ENCODE assay signal across 9 cellular contexts in the genomic region with DNA sequence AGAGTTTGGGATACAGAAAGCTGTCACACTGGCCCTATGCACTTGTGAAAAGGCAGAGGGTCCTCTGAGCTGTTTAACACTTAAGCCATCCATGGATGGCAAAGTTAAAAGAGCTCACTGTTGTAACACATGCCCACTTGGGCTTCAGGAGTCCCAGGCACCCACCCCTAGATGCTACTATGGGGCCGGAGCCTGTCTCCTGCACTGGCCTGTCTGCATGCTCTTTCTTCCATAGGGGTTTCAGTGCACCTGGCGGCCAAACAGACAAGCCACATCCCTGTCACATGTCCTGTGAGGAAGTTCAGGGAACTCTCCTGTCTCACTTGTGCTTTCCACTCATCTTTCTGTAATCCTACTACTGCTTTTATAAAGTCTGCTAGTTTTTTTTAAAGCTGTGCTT.
"Had no signal": no experiment of that assay in that cellular context is flagged by ENCODE, and none has a peak within 500 bp of the region (broad histone marks: within the 10 kb centered on the region; RNA-seq: fewer than 3 reads in every experiment).

No MANE protein-coding gene starts in this region.

- H3K36me3 ChIP-seq: HAP-1 had no signal

- ATAC-seq: GM23338, HCT116 had no signal

- DNase-seq: GM23248, GOT3, H7, H9, HCEC 1CT, HFFc6 had no signal

- H3K4me3 ChIP-seq: GM23248, GM23338, HAP-1 had no signal

- H3K27ac ChIP-seq: GM23248 had no signal

- H3K9me3 ChIP-seq: HAP-1 had no signal
